Comparison of ENCODE assay signal across 21 cellular contexts in the genomic region with DNA sequence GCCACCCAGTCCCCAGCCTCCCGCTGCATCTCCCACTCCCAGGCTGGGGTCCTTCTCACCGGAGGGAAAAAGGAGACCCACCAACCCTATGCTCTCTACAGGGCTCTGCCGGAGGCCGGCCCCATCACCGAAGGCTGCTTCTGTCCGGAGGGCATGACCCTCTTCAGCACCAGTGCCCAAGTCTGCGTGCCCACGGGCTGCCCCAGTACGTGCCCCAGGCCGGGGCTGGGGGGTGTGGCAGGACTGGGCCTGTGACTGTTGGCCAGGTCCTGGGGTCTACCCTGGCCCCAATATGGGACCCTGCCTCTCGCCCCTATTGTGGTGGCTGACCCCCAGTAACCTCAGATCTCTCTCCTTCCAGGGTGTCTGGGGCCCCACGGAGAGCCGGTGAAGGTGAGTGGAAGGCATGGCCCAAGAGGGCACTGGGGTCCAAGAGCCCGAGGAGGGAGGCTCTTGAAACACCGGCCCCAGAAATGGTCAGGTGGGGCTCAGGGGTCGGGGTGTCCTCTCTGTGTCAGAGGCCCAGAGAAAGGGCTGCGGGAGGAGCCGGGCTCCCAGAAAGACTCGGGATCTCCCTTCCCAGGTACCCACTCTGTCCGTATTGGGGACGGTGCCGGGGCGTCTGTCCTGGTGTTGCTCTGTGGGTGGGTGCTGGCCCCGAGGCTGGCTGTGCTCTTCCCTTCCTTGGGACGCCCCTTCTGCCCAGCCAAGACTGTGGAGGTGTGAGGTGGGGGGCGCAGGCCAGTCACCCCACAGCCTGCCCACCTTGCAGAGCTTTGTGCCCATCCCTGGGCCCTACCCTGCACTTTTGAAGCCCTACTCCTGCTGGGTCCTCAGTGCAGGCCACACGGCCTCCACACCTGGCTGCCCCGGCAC. TPM values are rescaled to one million over a fixed set of nuclear protein-coding genes. Genes with fewer than 3 reads are reported as not detected.
DNase-seq lines count a peak whose midpoint lies in the region; ATAC-seq and TF ChIP-seq lines count a peak whose summit lies in the region.
"Had no signal": no experiment of that assay in that cellular context is flagged by ENCODE, and none has a peak within 500 bp of the region (broad histone marks: within the 10 kb centered on the region; RNA-seq: fewer than 3 reads in every experiment).

No MANE protein-coding gene starts in this region.

- TF ChIP-seq EP300 in sigmoid colon (IDR thresholded peaks at IDR 0.05) = no peak

- no peak overlapping the region for H3K27ac Mint-ChIP-seq in activated T-cell treated with anti-CD3 and anti-CD28 coated beads, Interleukin-2, amount 50 U/mL, for 72 hours
- H3K27ac Mint-ChIP-seq: activated CD4-positive, alpha-beta memory T cell treated with anti-CD3 and anti-CD28 coated beads for 36 hours had no signal

- ATAC-seq in activated T-cell treated with anti-CD3 and anti-CD28 coated beads, Interleukin-2, amount 50 U/mL, for 4 hours = no peak
- no peak for ATAC-seq in activated T-cell treated with anti-CD3 and anti-CD28 coated beads, Interleukin-2, amount 50 U/mL, for 72 hours (replicated peaks in 1 of 2)
- ATAC-seq in HG03469 (IDR thresholded peaks at IDR 0.05; ENCODE audit: unreplicated experiment) = no peak

- H3K36me3 Mint-ChIP-seq in activated T-cell treated with anti-CD3 and anti-CD28 coated beads, Interleukin-2, amount 50 U/mL, for 4 hours (ENCODE audit: insufficient read depth) = no peaks in the 10 kb centered on the region
- no peaks in the 10 kb centered on the region for H3K36me3 Mint-ChIP-seq in activated T-cell treated with anti-CD3 and anti-CD28 coated beads, Interleukin-2, amount 50 U/mL, for 72 hours (ENCODE audit: insufficient read depth in 2 of 2)
- H3K36me3 Mint-ChIP-seq: activated CD4-positive, alpha-beta memory T cell treated with anti-CD3 and anti-CD28 coated beads for 36 hours had no signal

- H3K27me3 ChIP-seq in sigmoid colon = peaks cover 8 to 78% (median 48%) of the 10 kb centered on the region in 3 donors
- H3K27me3 ChIP-seq: vagina had no signal

- peaks cover 6% of the 10 kb centered on the region for H3K27me3 Mint-ChIP-seq in activated T-cell treated with anti-CD3 and anti-CD28 coated beads, Interleukin-2, amount 50 U/mL, for 4 hours (ENCODE audit: low read depth)
- H3K27me3 Mint-ChIP-seq in activated T-cell treated with anti-CD3 and anti-CD28 coated beads, Interleukin-2, amount 50 U/mL, for 72 hours (ENCODE audit: low read depth) = no peaks in the 10 kb centered on the region
- H3K27me3 Mint-ChIP-seq: activated CD4-positive, alpha-beta memory T cell treated with anti-CD3 and anti-CD28 coated beads for 36 hours had no signal

- no peak overlapping the region for H3K4me3 ChIP-seq in sigmoid colon
- H3K4me3 ChIP-seq: esophagus muscularis mucosa, vagina had no signal

- H3K9me3 ChIP-seq in sigmoid colon = no peaks in the 10 kb centered on the region
- H3K9me3 ChIP-seq: esophagus muscularis mucosa, vagina had no signal

- no peaks in the 10 kb centered on the region for H3K4me1 ChIP-seq in sigmoid colon
- H3K4me1 ChIP-seq: esophagus muscularis mucosa had no signal

- peak; percentile 3 for DNase-seq in activated T-cell treated with anti-CD3 and anti-CD28 coated beads, Interleukin-2, amount 50 U/mL, for 4 hours
- DNase-seq in activated T-cell treated with anti-CD3 and anti-CD28 coated beads, Interleukin-2, amount 50 U/mL, for 72 hours = no peak
- DNase-seq in GM20000 (ENCODE audit: low spot score) = peak; percentile 19
- DNase-seq in islet precursor cell = peak; percentile 44
- DNase-seq in sigmoid colon = peak; percentile 55
- no peak for DNase-seq in Kasumi-1 (lab: John Stamatoyannopoulos, UW)
- no peak for DNase-seq in NAMALWA (ENCODE audit: low spot score)
- DNase-seq: activated CD4-positive, alpha-beta memory T cell treated with anti-CD3 and anti-CD28 coated beads for 36 hours; activated T-cell treated with anti-CD3 and anti-CD28 coated beads, Interleukin-2, amount 50 U/mL, for 48 hours; C1 segment of cervical spinal cord; central memory CD4-positive, alpha-beta T cell; effector CD8-positive, alpha-beta T cell; GOT3; NCI-H1417 treated with DMSO at 0.1 percent for 48 hours; NCI-H524 treated with DMSO at 0.1 percent for 48 hours; stimulated activated CD4-positive, alpha-beta T cell treated with anti-CD3 and anti-CD28 coated beads, Interleukin-2, amount 100 ng/mL, for 48 hours had no signal

- intact Hi-C loops in sigmoid colon (cut with DNase I) = no loop called here

- no peaks in the 10 kb centered on the region for H3K4me1 Mint-ChIP-seq in activated T-cell treated with anti-CD3 and anti-CD28 coated beads, Interleukin-2, amount 50 U/mL, for 4 hours (ENCODE audit: low read depth)
- no peaks in the 10 kb centered on the region for H3K4me1 Mint-ChIP-seq in activated T-cell treated with anti-CD3 and anti-CD28 coated beads, Interleukin-2, amount 50 U/mL, for 72 hours (ENCODE audit: low read depth)

- no peak for TF ChIP-seq POLR2A in sigmoid colon (IDR thresholded peaks at IDR 0.05)

- no peak overlapping the region for H3K4me3 Mint-ChIP-seq in activated T-cell treated with anti-CD3 and anti-CD28 coated beads, Interleukin-2, amount 50 U/mL, for 4 hours
- no peak overlapping the region for H3K4me3 Mint-ChIP-seq in activated T-cell treated with anti-CD3 and anti-CD28 coated beads, Interleukin-2, amount 50 U/mL, for 72 hours
- H3K4me3 Mint-ChIP-seq: activated CD4-positive, alpha-beta memory T cell treated with anti-CD3 and anti-CD28 coated beads for 36 hours had no signal

- H3K36me3 ChIP-seq in sigmoid colon = no peaks in the 10 kb centered on the region
- H3K36me3 ChIP-seq: esophagus muscularis mucosa, vagina had no signal

- 80 to 84% methylated on average over 28 of the region's 28 CpGs for WGBS in sigmoid colon, 2 donors

- H3K9me3 Mint-ChIP-seq in activated T-cell treated with anti-CD3 and anti-CD28 coated beads, Interleukin-2, amount 50 U/mL, for 4 hours = no peaks in the 10 kb centered on the region
- H3K9me3 Mint-ChIP-seq in activated T-cell treated with anti-CD3 and anti-CD28 coated beads, Interleukin-2, amount 50 U/mL, for 72 hours = no peaks in the 10 kb centered on the region
- H3K9me3 Mint-ChIP-seq: activated CD4-positive, alpha-beta memory T cell treated with anti-CD3 and anti-CD28 coated beads for 36 hours had no signal

- H3K27ac ChIP-seq in sigmoid colon = no peak overlapping the region
- H3K27ac ChIP-seq: esophagus muscularis mucosa, vagina had no signal

- TF ChIP-seq CTCF in GM20000 (IDR thresholded peaks at IDR 0.05; ENCODE audit: extremely low read depth, missing control alignments) (no peak), sigmoid colon (IDR thresholded peaks at IDR 0.05) (no peak)

RNA-seq across cellular contexts. Expression of gene MUC5B, which starts 26.1 kb away (rescaled TPM):
- 1 to 10 TPM; 1.1 to 2.2 (median 1.4) TPM for total RNA-seq in activated T-cell treated with anti-CD3 and anti-CD28 coated beads, Interleukin-2, amount 50 U/mL, for 4 hours
- total RNA-seq in activated T-cell treated with anti-CD3 and anti-CD28 coated beads, Interleukin-2, amount 50 U/mL, for 72 hours = not detected
- total RNA-seq in sigmoid colon = under 1 TPM in 1 of 4 donors, not detected in 3; 0.83 TPM
- polyA plus RNA-seq in sigmoid colon = 100 to 1,000 TPM in 1 of 3 donors, 1 to 10 TPM in 2; 1.4 to 131 (median 4.2) TPM
- total RNA-seq: A673; activated CD4-positive, alpha-beta memory T cell treated with anti-CD3 and anti-CD28 coated beads for 36 hours; M059J had no signal

RNA-seq across cellular contexts. Expression of gene MUC5AC, which starts 39.0 kb away (rescaled TPM):
- total RNA-seq in activated T-cell treated with anti-CD3 and anti-CD28 coated beads, Interleukin-2, amount 50 U/mL, for 4 hours = under 1 TPM in 2 of 3 donors, not detected in 1; under 0.01 TPM
- not detected for total RNA-seq in activated T-cell treated with anti-CD3 and anti-CD28 coated beads, Interleukin-2, amount 50 U/mL, for 72 hours
- under 1 TPM in 1 of 4 donors, not detected in 3; under 0.01 TPM for total RNA-seq in sigmoid colon
- under 1 TPM in 2 of 3 donors, not detected in 1; under 0.01 to 0.09 TPM for polyA plus RNA-seq in sigmoid colon
- total RNA-seq: A673; activated CD4-positive, alpha-beta memory T cell treated with anti-CD3 and anti-CD28 coated beads for 36 hours; M059J; vagina had no signal

Comparison
In these comparisons a context has a peak if more than half of its experiments do, and no peak if none do; other contexts are left out.
1. DNase-seq: peak in activated T-cell treated with anti-CD3 and anti-CD28 coated beads, Interleukin-2, amount 50 U/mL, for 4 hours (single experiment), GM20000 (single experiment), islet precursor cell (single experiment) and sigmoid colon (single experiment); none in activated T-cell treated with anti-CD3 and anti-CD28 coated beads, Interleukin-2, amount 50 U/mL, for 72 hours (0 of 2), Kasumi-1 (0 of 2) and NAMALWA (single experiment).